Comparison of ENCODE assay signal across 8 cellular contexts in genomic region chrX:1661048-1661921, GRCh38. TPM values are rescaled to one million over a fixed set of nuclear protein-coding genes. Genes with fewer than 3 reads are reported as not detected.
DNase-seq lines count a peak whose midpoint lies in the region; ATAC-seq and TF ChIP-seq lines count a peak whose summit lies in the region.

No MANE protein-coding gene starts in this region.

- H3K18ac ChIP-seq in mesendoderm (ENCODE audit: low read length) = no peak overlapping the region

- no peaks in the 10 kb centered on the region for H3K27me3 ChIP-seq in mesendoderm (ENCODE audit: insufficient read depth, low read length, poor library complexity)
- peaks cover 0 to 11% (median 0%) of the 10 kb centered on the region in 5 donors for H3K27me3 ChIP-seq in subcutaneous abdominal adipose tissue (ENCODE audit: control insufficient read depth in 5 of 5, insufficient read depth in 4 of 5, low read length in 5 of 5)

- no peaks in the 10 kb centered on the region for H3K79me1 ChIP-seq in mesendoderm (ENCODE audit: low read length)

- H4K5ac ChIP-seq in mesendoderm (ENCODE audit: low read length) = no peak overlapping the region

- no peak overlapping the region for H3K56ac ChIP-seq in mesendoderm (ENCODE audit: low read length)

- H4K8ac ChIP-seq in mesendoderm (ENCODE audit: low read depth, low read length) = no peak overlapping the region

- no peaks in the 10 kb centered on the region for H3K79me2 ChIP-seq in mesendoderm (ENCODE audit: control insufficient read depth, insufficient read depth, low read length)

- no peak overlapping the region for H3K4ac ChIP-seq in mesendoderm (ENCODE audit: low read depth, low read length)

- peak; percentile 83 for ATAC-seq in GM21515 (IDR thresholded peaks at IDR 0.05; ENCODE audit: unreplicated experiment)

- H2BK15ac ChIP-seq in mesendoderm (replicated peaks; ENCODE audit: low read depth) = no peak overlapping the region

- H2AK5ac ChIP-seq in mesendoderm (ENCODE audit: low read length) = no peak overlapping the region

- H3K4me3 ChIP-seq in mesendoderm (ENCODE audit: low read length) (no peak overlapping the region), subcutaneous abdominal adipose tissue (ENCODE audit: low read depth in 1 of 5, low read length in 5 of 5) (peak overlapping the region in 3 of 5 donors; percentile 16 to 39 (median 26)), foreskin fibroblast (ENCODE audit: low read depth in 1 of 2, low read length in 2 of 2) (no peak overlapping the region)

- H3K36me3 ChIP-seq in mesendoderm (ENCODE audit: control insufficient read depth, insufficient read depth, low read length) (no peaks in the 10 kb centered on the region), subcutaneous abdominal adipose tissue (ENCODE audit: control insufficient read depth in 5 of 5, insufficient read depth in 5 of 5, low read length in 5 of 5) (no peaks in the 10 kb centered on the region)

- H3K4me2 ChIP-seq in mesendoderm (ENCODE audit: low read length) = no peak overlapping the region

- H3K9ac ChIP-seq in mesendoderm (ENCODE audit: low read length) (no peak overlapping the region), subcutaneous abdominal adipose tissue (ENCODE audit: low read length in 5 of 5) (no peak overlapping the region)

- peaks cover 0 to 10% (median 4%) of the 10 kb centered on the region in 5 donors for H3K9me3 ChIP-seq in subcutaneous abdominal adipose tissue (ENCODE audit: control insufficient read depth in 5 of 5, low read length in 5 of 5)

- DNase-seq in D341Med (ENCODE audit: low spot score) (peak; percentile 72), NK-92 (lab: John Stamatoyannopoulos, UW; ENCODE audit: unreplicated experiment) (peak; percentile 75), activated gamma-delta T cell (lab: John Stamatoyannopoulos, UW) (peak; percentile 48), mesendoderm (peak; percentile 96), foreskin fibroblast (no peak), HT-29 (ENCODE audit: low spot score) (no peak)

- no peaks in the 10 kb centered on the region for H3K4me1 ChIP-seq in mesendoderm (ENCODE audit: control insufficient read depth, low read depth, low read length)
- peaks cover 0 to 3% (median 0%) of the 10 kb centered on the region in 5 donors for H3K4me1 ChIP-seq in subcutaneous abdominal adipose tissue (ENCODE audit: control insufficient read depth in 5 of 5, insufficient read depth in 5 of 5, low read length in 5 of 5)

- no peak overlapping the region for H2BK120ac ChIP-seq in mesendoderm (ENCODE audit: low read depth, low read length)

- WGBS in mesendoderm (ENCODE audit: extremely low coverage, insufficient coverage, low lambda C conversion rate) = no CpG with 5 or more reads among the region's 16 CpGs

- no peak for TF ChIP-seq CTCF in foreskin fibroblast (IDR thresholded peaks at IDR 0.05; ENCODE audit: low read depth, low read length)

- no peak overlapping the region for H3K27ac ChIP-seq in mesendoderm (ENCODE audit: low read depth, low read length)
- no peak overlapping the region for H3K27ac ChIP-seq in subcutaneous abdominal adipose tissue (ENCODE audit: low read depth, low read length)

- no peak overlapping the region for H2BK5ac ChIP-seq in mesendoderm (ENCODE audit: low read length)

- no peak overlapping the region for H3K23ac ChIP-seq in mesendoderm (ENCODE audit: low read length)

RNA-seq across cellular contexts. Expression of gene ASMT, which starts 46.4 kb away (rescaled TPM):
- polyA plus RNA-seq in mesendoderm (2013, experiment 1 of 2) = 0.34 TPM
- polyA plus RNA-seq in mesendoderm (2013, experiment 2 of 2) = 0.36 TPM
- total RNA-seq in HT-29 (2014; rRNA removed; shearing (Covaris generic)) = 0.10 TPM in 1 of 2 replicates, not detected in the other

Comparison
In these comparisons a context has a peak if more than half of its experiments do, and no peak if none do; other contexts are left out.
1. DNase-seq: peak in D341Med (single experiment), NK-92 (single experiment), activated gamma-delta T cell (single experiment) and mesendoderm (single experiment); none in foreskin fibroblast (0 of 2) and HT-29 (single experiment).
2. H3K4me3 ChIP-seq: peak in subcutaneous abdominal adipose tissue (3 of 5); none in mesendoderm (single experiment) and foreskin fibroblast (0 of 2).